ENCODE assay signal across 24 cellular contexts in genomic region chr2:12867888-12868287, GRCh38.
"Had no signal": no experiment of that assay in that cellular context is flagged by ENCODE, and none has a peak within 500 bp of the region (broad histone marks: within the 10 kb centered on the region; RNA-seq: fewer than 3 reads in every experiment).

No MANE protein-coding gene starts in this region.

- H3K36me3 ChIP-seq: esophagus muscularis mucosa, left lung, lower lobe of right lung, right lobe of liver, suprapubic skin, tibial artery, upper lobe of left lung, vagina had no signal

- H3K4me2 ChIP-seq: hepatocyte had no signal

- H3K9me3 ChIP-seq: psoas muscle, right lobe of liver, suprapubic skin, tibial artery, vagina had no signal

- H3K4me1 Mint-ChIP-seq: memory B cell; stimulated activated effector memory CD8-positive, alpha-beta T cell treated with anti-CD3 and anti-CD28 coated beads, Interleukin-12 subunit alpha, Interleukin-12 subunit beta, amount 100 ng/mL, for 72 hours had no signal

- H2AFZ ChIP-seq: hepatocyte had no signal

- ATAC-seq: left lung; lower lobe of right lung; psoas muscle; stimulated activated effector memory CD8-positive, alpha-beta T cell treated with anti-CD3 and anti-CD28 coated beads, Interleukin-12 subunit alpha, Interleukin-12 subunit beta, amount 100 ng/mL, for 72 hours; stimulated activated naive CD8-positive, alpha-beta T cell treated with anti-CD3 and anti-CD28 coated beads, Interleukin-15, Interleukin-2, amounts not matched to agents 100 U/mL and 50 U/mL, for 24 hours had no signal

- H3K36me3 Mint-ChIP-seq: stimulated activated effector memory CD8-positive, alpha-beta T cell treated with anti-CD3 and anti-CD28 coated beads, Interleukin-12 subunit alpha, Interleukin-12 subunit beta, amount 100 ng/mL, for 72 hours had no signal

- H3K4me3 Mint-ChIP-seq: memory B cell; naive B cell; nephron; stimulated activated effector memory CD8-positive, alpha-beta T cell treated with anti-CD3 and anti-CD28 coated beads, Interleukin-12 subunit alpha, Interleukin-12 subunit beta, amount 100 ng/mL, for 72 hours had no signal

- H3K27ac Mint-ChIP-seq: memory B cell; naive B cell; stimulated activated effector memory CD8-positive, alpha-beta T cell treated with anti-CD3 and anti-CD28 coated beads, Interleukin-12 subunit alpha, Interleukin-12 subunit beta, amount 100 ng/mL, for 72 hours had no signal

- FAIRE-seq: islet of Langerhans had no signal

- H3K27me3 ChIP-seq: esophagus muscularis mucosa, foreskin keratinocyte, hepatocyte, left lung, right lobe of liver, suprapubic skin, tibial artery, upper lobe of left lung, vagina had no signal

- H3K4me3 ChIP-seq: esophagus muscularis mucosa, hepatocyte, left lung, lower lobe of right lung, psoas muscle, right lobe of liver, suprapubic skin, tibial artery, upper lobe of left lung, vagina had no signal

- H3K27ac ChIP-seq: epithelial cell of prostate, esophagus muscularis mucosa, foreskin keratinocyte, hepatocyte, left lung, lower lobe of right lung, psoas muscle, right lobe of liver, suprapubic skin, tibial artery, vagina had no signal

- DNase-seq: effector memory CD4-positive, alpha-beta T cell; kidney glomerular epithelial cell; left lung; lower lobe of right lung; midbrain; naive B cell; psoas muscle; retina; right lobe of liver; stimulated activated CD4-positive, alpha-beta T cell treated with anti-CD3 and anti-CD28 coated beads, Interleukin-4, amount 100 ng/mL, for 1 hour; stimulated activated CD8-positive, alpha-beta memory T cell treated with anti-CD3 and anti-CD28 coated beads, Interleukin-4, amount 100 ng/mL, for 48 hours; stimulated activated naive CD8-positive, alpha-beta T cell treated with anti-CD3 and anti-CD28 coated beads, Interleukin-15, Interleukin-2, amounts not matched to agents 100 U/mL and 50 U/mL, for 24 hours; tibial artery; upper lobe of left lung had no signal

- H3K4me1 ChIP-seq: foreskin keratinocyte, left lung, lower lobe of right lung, psoas muscle, right lobe of liver, suprapubic skin, tibial artery, upper lobe of left lung, vagina had no signal
